In genomic region chr20:62534526-62535221, GRCh38 we compare ENCODE assay signal across 21 cellular contexts. TPM values are rescaled to one million over a fixed set of nuclear protein-coding genes. Genes with fewer than 3 reads are reported as not detected.
DNase-seq lines count a peak whose midpoint lies in the region; ATAC-seq, FAIRE-seq and TF ChIP-seq lines count a peak whose summit lies in the region.
"Had no signal": no experiment of that assay in that cellular context is flagged by ENCODE, and none has a peak within 500 bp of the region (broad histone marks: within the 10 kb centered on the region; RNA-seq: fewer than 3 reads in every experiment).

No MANE protein-coding gene starts in this region.

- H4K20me1 ChIP-seq in H1 (replicated peaks in 1 of 2; ENCODE audit: control insufficient read depth in 1 of 2, insufficient read depth in 2 of 2, low read length in 2 of 2) = no peaks in the 10 kb centered on the region

- no peak overlapping the region for H2BK120ac ChIP-seq in H1 (replicated peaks; ENCODE audit: low read depth, low read length)

- H3K23me2 ChIP-seq in H1 (ENCODE audit: low read depth, low read length) = no peaks in the 10 kb centered on the region

- no peak overlapping the region for H3K18ac ChIP-seq in H1 (ENCODE audit: extremely low read depth, low read length)

- 91% methylated on average over 26 of the region's 29 CpGs; no CpG with 5 or more reads in 1 of the 2 experiments for WGBS in H1 (ENCODE audit: extremely low coverage in 1 of 2, insufficient coverage in 1 of 2, insufficient read length in 1 of 2, insufficient replicate concordance in 2 of 2, low coverage in 1 of 2, low lambda C conversion rate in 2 of 2, missing lambda C conversion rate in 1 of 2), 2 experiments
- 73 to 86% (median 76%) methylated on average over 29 of the region's 29 CpGs for WGBS in psoas muscle, 3 donors

- intact Hi-C loops in psoas muscle (cut with DNase I) = loop anchor here in 1 of 2 donors (2.0 kb wide), 1 partner anchor 20 kb away; no protein-coding TSS in a partner anchor

- H3K9me3 ChIP-seq in H1 (ENCODE audit: insufficient read depth in 2 of 2, low read depth in 1 of 2, low read length in 1 of 2) (no peaks in the 10 kb centered on the region), psoas muscle (no peaks in the 10 kb centered on the region)
- H3K9me3 ChIP-seq: A549 had no signal

- no peak overlapping the region for H3K9ac ChIP-seq in H1 (replicated peaks in 1 of 4; ENCODE audit: extremely low read depth in 1 of 4, low read depth in 3 of 4, low read length in 3 of 4)

- no peak overlapping the region for H2BK12ac ChIP-seq in H1 (ENCODE audit: low read depth, low read length)

- no peak overlapping the region for H3K14ac ChIP-seq in H1 (ENCODE audit: insufficient read length)

- H3K27ac Mint-ChIP-seq in stimulated activated naive CD8-positive, alpha-beta T cell treated with anti-CD3 and anti-CD28 coated beads, Interleukin-15, amount 100 ng/mL, for 72 hours = peak overlapping the region; percentile 12 to 49
- H3K27ac Mint-ChIP-seq: CD14-positive monocyte; CD4-positive, alpha-beta memory T cell; IgD-negative memory B cell had no signal

- H3K27ac ChIP-seq in H1 (ENCODE audit: low read depth, low read length) (no peak overlapping the region), psoas muscle (peak overlapping the region; percentile 97)
- H3K27ac ChIP-seq: 22Rv1, A549 had no signal

- H3K79me1 ChIP-seq in H1 (ENCODE audit: low read depth, low read length) = no peaks in the 10 kb centered on the region

- CTCF ChIA-PET in H1 (lab: Charles Lee; ENCODE audit: partially characterized antibody) = interaction anchor here (0.9 to 1.9 kb wide), 6 partner anchors 9 to 82 kb away, joined by 3 to 7 read pairs (median 5); no protein-coding TSS in a partner anchor

- no peak overlapping the region for H2BK15ac ChIP-seq in H1 (ENCODE audit: low read length)

- ATAC-seq in stimulated activated naive CD8-positive, alpha-beta T cell treated with anti-CD3 and anti-CD28 coated beads, Interleukin-15, amount 100 ng/mL, for 72 hours = peak; percentile 34
- no peak for ATAC-seq in stimulated activated naive CD8-positive, alpha-beta T cell treated with anti-CD3 and anti-CD28 coated beads, Interleukin-15, Interleukin-2, amounts not matched to agents 100 U/mL and 50 U/mL, for 24 hours
- ATAC-seq in psoas muscle = no peak
- no peak for ATAC-seq in GM18868 (IDR thresholded peaks at IDR 0.05; ENCODE audit: unreplicated experiment)
- no peak for ATAC-seq in HG02885 (IDR thresholded peaks at IDR 0.05; ENCODE audit: poor library complexity, unreplicated experiment)
- no peak for ATAC-seq in GM19035 (IDR thresholded peaks at IDR 0.05; ENCODE audit: unreplicated experiment)
- ATAC-seq: A549, HepG2 had no signal

- H2BK5ac ChIP-seq in H1 (ENCODE audit: low read depth, low read length) = no peak overlapping the region

- H2BK20ac ChIP-seq in H1 (ENCODE audit: low read length) = no peak overlapping the region

- FAIRE-seq in H1 (lab: Jason Lieb, UNC) = no peak
- FAIRE-seq: A549, HepG2, HTR-8/SVneo had no signal

- peaks cover 10% of the 10 kb centered on the region for H3K4me1 Mint-ChIP-seq in stimulated activated naive CD8-positive, alpha-beta T cell treated with anti-CD3 and anti-CD28 coated beads, Interleukin-15, amount 100 ng/mL, for 72 hours
- H3K4me1 Mint-ChIP-seq: CD14-positive monocyte; CD4-positive, alpha-beta memory T cell had no signal

- DNase-seq in stimulated activated naive CD8-positive, alpha-beta T cell treated with anti-CD3 and anti-CD28 coated beads, Interleukin-15, amount 100 ng/mL, for 72 hours = no peak
- DNase-seq in stimulated activated naive CD8-positive, alpha-beta T cell treated with anti-CD3 and anti-CD28 coated beads, Interleukin-15, Interleukin-2, amounts not matched to agents 100 U/mL and 50 U/mL, for 24 hours = no peak
- DNase-seq in H1 (ENCODE audit: low read depth in 1 of 2, low spot score in 2 of 2) (no peak), psoas muscle (no peak)
- DNase-seq: AML-193; Calu3; CD4-positive, alpha-beta memory T cell; DMS79 treated with DMSO at 0.1 percent for 48 hours; GF-D8; HCEC 1CT; KG1 had no signal

- H3K4me3 Mint-ChIP-seq in stimulated activated naive CD8-positive, alpha-beta T cell treated with anti-CD3 and anti-CD28 coated beads, Interleukin-15, amount 100 ng/mL, for 72 hours = no peak overlapping the region
- H3K4me3 Mint-ChIP-seq: CD14-positive monocyte; CD4-positive, alpha-beta memory T cell; IgD-negative memory B cell had no signal

- H3K4me2 ChIP-seq in H1 (ENCODE audit: insufficient read depth in 1 of 2, low read depth in 2 of 2, low read length in 2 of 2) = no peak overlapping the region
- H3K4me2 ChIP-seq: A549 had no signal

- no peak overlapping the region for H4K5ac ChIP-seq in H1 (ENCODE audit: insufficient read length, low read depth, low read length)

- TF ChIP-seq POLR2A in H1 (IDR thresholded peaks at IDR 0.05; ENCODE audit: control extremely low read depth in 1 of 2, low read depth in 2 of 2, low read length in 2 of 2) = no peak

- H4K8ac ChIP-seq in H1 (ENCODE audit: extremely low read depth, insufficient read depth, low read length) = peak overlapping the region; percentile 68; the same call in 1 of the 2 replicates

- TF ChIP-seq CTCF in H1 (IDR thresholded peaks at IDR 0.05; ENCODE audit: control extremely low read depth in 1 of 3, insufficient read depth in 1 of 3, low read depth in 1 of 3, low read length in 3 of 3) (no peak), psoas muscle (IDR thresholded peaks at IDR 0.05) (no peak)

- H3K4me1 ChIP-seq in H1 (replicated peaks in 1 of 4; ENCODE audit: control insufficient read depth in 3 of 4, insufficient read depth in 4 of 4, low read length in 3 of 4) (no peaks in the 10 kb centered on the region), psoas muscle (peaks cover 45% of the 10 kb centered on the region)
- H3K4me1 ChIP-seq: A549 had no signal

- H3K23ac ChIP-seq in H1 (ENCODE audit: insufficient read length) = no peak overlapping the region

- H3K36me3 ChIP-seq in H1 (ENCODE audit: control insufficient read depth in 2 of 4, insufficient read depth in 4 of 4, low read length in 3 of 4) (no peaks in the 10 kb centered on the region), psoas muscle (ENCODE audit: insufficient read depth in 1 of 2, low read depth in 1 of 2) (no peaks in the 10 kb centered on the region)

- no peak for TF ChIP-seq EP300 in H1 (IDR thresholded peaks at IDR 0.05; ENCODE audit: borderline replicate concordance in 1 of 2, low read depth in 2 of 2, low read length in 2 of 2)

- TF ChIP-seq RAD21 in H1 (IDR thresholded peaks at IDR 0.05 in 1 of 2, conservative IDR thresholded peaks at IDR 0.05 in 1 of 2; ENCODE audit: low read depth in 2 of 2, low read length in 2 of 2) = no peak

- H3K79me2 ChIP-seq in H1 (ENCODE audit: control insufficient read depth in 1 of 2, insufficient read depth in 2 of 2, low read length in 2 of 2) = no peaks in the 10 kb centered on the region

- H2AFZ ChIP-seq in H1 (ENCODE audit: low read length) = no peak overlapping the region

- H3K4me3 ChIP-seq in H1 (ENCODE audit: extremely low read depth in 1 of 4, insufficient read depth in 2 of 4, low read depth in 3 of 4, low read length in 4 of 4) (no peak overlapping the region), psoas muscle (no peak overlapping the region)
- H3K4me3 ChIP-seq: A549 had no signal

- H4K91ac ChIP-seq in H1 (replicated peaks; ENCODE audit: insufficient read length, low read length) = no peak overlapping the region

- H2AK5ac ChIP-seq in H1 (ENCODE audit: low read depth, low read length) = no peak overlapping the region

- H3K56ac ChIP-seq in H1 (replicated peaks; ENCODE audit: insufficient read length, low read depth, low read length) = no peak overlapping the region

- no peak overlapping the region for H3K4ac ChIP-seq in H1 (replicated peaks; ENCODE audit: insufficient read length, low read depth, low read length)

- POLR2A ChIA-PET in H1 (lab: Charles Lee; ENCODE audit: partially characterized antibody) = no interaction called here

- H3K27me3 Mint-ChIP-seq in stimulated activated naive CD8-positive, alpha-beta T cell treated with anti-CD3 and anti-CD28 coated beads, Interleukin-15, amount 100 ng/mL, for 72 hours = no peaks in the 10 kb centered on the region

- no peaks in the 10 kb centered on the region for H3K9me3 Mint-ChIP-seq in stimulated activated naive CD8-positive, alpha-beta T cell treated with anti-CD3 and anti-CD28 coated beads, Interleukin-15, amount 100 ng/mL, for 72 hours
- H3K9me3 Mint-ChIP-seq: CD14-positive monocyte; CD4-positive, alpha-beta memory T cell; IgD-negative memory B cell had no signal

- no peaks in the 10 kb centered on the region; a peak in 1 of 7 replicates for H3K27me3 ChIP-seq in H1 (replicated peaks in 1 of 4; ENCODE audit: control insufficient read depth in 3 of 4, extremely low read depth in 1 of 4, insufficient read depth in 3 of 4, low read length in 3 of 4)
- no peaks in the 10 kb centered on the region for H3K27me3 ChIP-seq in psoas muscle (ENCODE audit: insufficient read depth in 3 of 3, low read length in 2 of 3)

TF ChIP-seq in H1, 55 proteins besides CTCF, POLR2A, EP300 and RAD21:
- TF ChIP-seq BCL11A (IDR thresholded peaks at IDR 0.05; ENCODE audit: low read depth in 2 of 2, low read length in 2 of 2) (no peak), SIX5 (IDR thresholded peaks at IDR 0.05; ENCODE audit: low read depth, low read length) (no peak)

RNA-seq across cellular contexts. Expression of gene GATA5, which starts 58.9 kb away (rescaled TPM):
- total RNA-seq in H1 (2021; fragmentation: NEBNext Ultra II Directional; extraction: Animal tissue kit (Norgen Biotek cat#: 25700)) = 0.11 and 0.15 TPM in 2 replicates
- 0.08 TPM in 2 replicates for polyA plus RNA-seq in H1 (2011; rRNA removed)
- polyA plus RNA-seq in H1 (2011; cell fraction: cytosol; rRNA removed) = 0.10 TPM
- polyA plus RNA-seq in H1 (2011; cell fraction: nucleus; rRNA removed) = 0.14 TPM
- 0.11 to 0.17 TPM (median 0.12 TPM) in 3 of 4 replicates, not detected in the other for polyA plus RNA-seq in H1 (2012, experiment 1 of 2)
- polyA plus RNA-seq in H1 (2012, experiment 2 of 2) = 0.12 TPM
- polyA plus RNA-seq in H1 (2013, experiment 1 of 2) = 0.08 TPM
- polyA plus RNA-seq in H1 (2013, experiment 2 of 2) = 0.07 TPM
- 0.05 and 0.06 TPM in 2 replicates for polyA minus RNA-seq in H1 (2011; rRNA and poly(A)+ RNA removed)
- not detected for polyA minus RNA-seq in H1 (2011; cell fraction: cytosol; rRNA and poly(A)+ RNA removed)
- polyA minus RNA-seq in H1 (2011; cell fraction: nucleus; rRNA and poly(A)+ RNA removed) = not detected
- total RNA-seq in psoas muscle = under 1 TPM in 2 of 4 donors, not detected in 2; 0.13 to 0.14 TPM
- under 1 TPM in 2 of 3 donors, not detected in 1; 0.01 to 0.03 TPM for polyA plus RNA-seq in psoas muscle
- total RNA-seq: Calu3; CD4-positive, alpha-beta memory T cell had no signal
- polyA plus RNA-seq: BJ; CD14-positive monocyte; CD4-positive, alpha-beta memory T cell; IgD-negative memory B cell had no signal
